Comparison of ENCODE assay signal across 2 cellular contexts in genomic region chr17:61749823-61750404, GRCh38.
"Had no signal": no experiment of that assay in that cellular context is flagged by ENCODE, and none has a peak within 500 bp of the region (broad histone marks: within the 10 kb centered on the region; RNA-seq: fewer than 3 reads in every experiment).

No MANE protein-coding gene starts in this region.

- DNase-seq: GDM1 had no signal

- FAIRE-seq: G401.6 had no signal
